In genomic region chr2:65500319-65501040, GRCh38 we compare ENCODE assay signal across 1 cellular context.
A peak's percentile ranks its signal among the peaks of the same experiment; 100 is the strongest.
TF ChIP-seq lines count a peak whose summit lies in the region.

No MANE protein-coding gene starts in this region.

TF ChIP-seq in GM12878, 131 proteins besides CTCF, POLR2A, EP300 and RAD21 (continued from another document):
- TF ChIP-seq, protein P1, sequence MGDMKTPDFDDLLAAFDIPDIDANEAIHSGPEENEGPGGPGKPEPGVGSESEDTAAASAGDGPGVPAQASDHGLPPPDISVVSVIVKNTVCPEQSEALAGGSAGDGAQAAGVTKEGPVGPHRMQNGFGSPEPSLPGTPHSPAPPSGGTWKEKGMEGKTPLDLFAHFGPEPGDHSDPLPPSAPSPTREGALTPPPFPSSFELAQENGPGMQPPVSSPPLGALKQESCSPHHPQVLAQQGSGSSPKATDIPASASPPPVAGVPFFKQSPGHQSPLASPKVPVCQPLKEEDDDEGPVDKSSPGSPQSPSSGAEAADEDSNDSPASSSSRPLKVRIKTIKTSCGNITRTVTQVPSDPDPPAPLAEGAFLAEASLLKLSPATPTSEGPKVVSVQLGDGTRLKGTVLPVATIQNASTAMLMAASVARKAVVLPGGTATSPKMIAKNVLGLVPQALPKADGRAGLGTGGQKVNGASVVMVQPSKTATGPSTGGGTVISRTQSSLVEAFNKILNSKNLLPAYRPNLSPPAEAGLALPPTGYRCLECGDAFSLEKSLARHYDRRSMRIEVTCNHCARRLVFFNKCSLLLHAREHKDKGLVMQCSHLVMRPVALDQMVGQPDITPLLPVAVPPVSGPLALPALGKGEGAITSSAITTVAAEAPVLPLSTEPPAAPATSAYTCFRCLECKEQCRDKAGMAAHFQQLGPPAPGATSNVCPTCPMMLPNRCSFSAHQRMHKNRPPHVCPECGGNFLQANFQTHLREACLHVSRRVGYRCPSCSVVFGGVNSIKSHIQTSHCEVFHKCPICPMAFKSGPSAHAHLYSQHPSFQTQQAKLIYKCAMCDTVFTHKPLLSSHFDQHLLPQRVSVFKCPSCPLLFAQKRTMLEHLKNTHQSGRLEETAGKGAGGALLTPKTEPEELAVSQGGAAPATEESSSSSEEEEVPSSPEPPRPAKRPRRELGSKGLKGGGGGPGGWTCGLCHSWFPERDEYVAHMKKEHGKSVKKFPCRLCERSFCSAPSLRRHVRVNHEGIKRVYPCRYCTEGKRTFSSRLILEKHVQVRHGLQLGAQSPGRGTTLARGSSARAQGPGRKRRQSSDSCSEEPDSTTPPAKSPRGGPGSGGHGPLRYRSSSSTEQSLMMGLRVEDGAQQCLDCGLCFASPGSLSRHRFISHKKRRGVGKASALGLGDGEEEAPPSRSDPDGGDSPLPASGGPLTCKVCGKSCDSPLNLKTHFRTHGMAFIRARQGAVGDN (IDR thresholded peaks at IDR 0.05) = no peak
- TF ChIP-seq PKNOX1 (IDR thresholded peaks at IDR 0.05) (no peak), TCF12 (IDR thresholded peaks at IDR 0.05; ENCODE audit: low read depth, low read length) (peak; percentile 25; the same call in 1 of the 2 replicates), USF1 (IDR thresholded peaks at IDR 0.05; ENCODE audit: borderline replicate concordance, extremely low read length, insufficient read depth, low read depth, low read length) (peak; percentile 20), HDAC6 (IDR thresholded peaks at IDR 0.05; ENCODE audit: unreplicated experiment) (no peak), SUZ12 (IDR thresholded peaks at IDR 0.05; ENCODE audit: unreplicated experiment) (no peak), CREB1 (IDR thresholded peaks at IDR 0.05; ENCODE audit: low read depth) (no peak), IRF4 (IDR thresholded peaks at IDR 0.05; ENCODE audit: low read depth, low read length) (0 out of 2 replicates have a peak, but pooled peaks have one; percentile 21), KDM1A (IDR thresholded peaks at IDR 0.05; ENCODE audit: borderline replicate concordance) (no peak), DPF2 (IDR thresholded peaks at IDR 0.05) (0 out of 2 replicates have a peak, but pooled peaks have one; percentile 12), RUNX3 (IDR thresholded peaks at IDR 0.05; ENCODE audit: low read length) (peak; percentile 31; the same call in 1 of the 2 replicates), CBFB (IDR thresholded peaks at IDR 0.05; ENCODE audit: low read depth) (no peak), NFIC (IDR thresholded peaks at IDR 0.05; ENCODE audit: low read depth, low read length) (no peak), KAT2A (conservative IDR thresholded peaks at IDR 0.05; ENCODE audit: control insufficient read depth, low read depth, low read length) (no peak), E2F4 (IDR thresholded peaks at IDR 0.05; ENCODE audit: low read depth, low read length) (no peak), IRF5 (IDR thresholded peaks at IDR 0.05; ENCODE audit: borderline replicate concordance) (no peak), MXI1 (IDR thresholded peaks at IDR 0.05; ENCODE audit: low read depth, low read length) (no peak), FOXK2 (IDR thresholded peaks at IDR 0.05) (no peak), GATAD2B (conservative IDR thresholded peaks at IDR 0.05; ENCODE audit: low read depth) (no peak), BCL11A (IDR thresholded peaks at IDR 0.05; ENCODE audit: low read depth, low read length) (no peak), JUND (IDR thresholded peaks at IDR 0.05; ENCODE audit: low read depth, low read length) (0 out of 2 replicates have a peak, but pooled peaks have one; percentile 38), ETV6 (conservative IDR thresholded peaks at IDR 0.05 in 1 of 2, IDR thresholded peaks at IDR 0.05 in 1 of 2; ENCODE audit: borderline replicate concordance in 1 of 2, low read depth in 1 of 2) (no peak), JUNB (IDR thresholded peaks at IDR 0.05) (peak; percentile 76), IKZF1 (conservative IDR thresholded peaks at IDR 0.05) (peak; percentile 24; the same call in 1 of the 2 replicates), TCF3 (IDR thresholded peaks at IDR 0.05; ENCODE audit: borderline replicate concordance, insufficient read depth, low read depth, low read length) (0 out of 2 replicates have a peak, but pooled peaks have one; percentile 33), ZNF274 (IDR thresholded peaks at IDR 0.05; ENCODE audit: insufficient read depth, insufficient read length) (no peak), RAD51 (IDR thresholded peaks at IDR 0.05) (peak; percentile 29; the same call in 1 of the 2 replicates), PAX8 (IDR thresholded peaks at IDR 0.05) (no peak), IKZF2 (IDR thresholded peaks at IDR 0.05) (peak; percentile 18 to 24; a peak in 1 of 4 replicates), PAX5 (IDR thresholded peaks at IDR 0.05; ENCODE audit: borderline replicate concordance, low read depth, low read length) (no peak), ASH2L (IDR thresholded peaks at IDR 0.05; ENCODE audit: borderline replicate concordance, low read depth) (no peak), NR2C1 (IDR thresholded peaks at IDR 0.05) (no peak)
- TF ChIP-seq, protein P2, sequence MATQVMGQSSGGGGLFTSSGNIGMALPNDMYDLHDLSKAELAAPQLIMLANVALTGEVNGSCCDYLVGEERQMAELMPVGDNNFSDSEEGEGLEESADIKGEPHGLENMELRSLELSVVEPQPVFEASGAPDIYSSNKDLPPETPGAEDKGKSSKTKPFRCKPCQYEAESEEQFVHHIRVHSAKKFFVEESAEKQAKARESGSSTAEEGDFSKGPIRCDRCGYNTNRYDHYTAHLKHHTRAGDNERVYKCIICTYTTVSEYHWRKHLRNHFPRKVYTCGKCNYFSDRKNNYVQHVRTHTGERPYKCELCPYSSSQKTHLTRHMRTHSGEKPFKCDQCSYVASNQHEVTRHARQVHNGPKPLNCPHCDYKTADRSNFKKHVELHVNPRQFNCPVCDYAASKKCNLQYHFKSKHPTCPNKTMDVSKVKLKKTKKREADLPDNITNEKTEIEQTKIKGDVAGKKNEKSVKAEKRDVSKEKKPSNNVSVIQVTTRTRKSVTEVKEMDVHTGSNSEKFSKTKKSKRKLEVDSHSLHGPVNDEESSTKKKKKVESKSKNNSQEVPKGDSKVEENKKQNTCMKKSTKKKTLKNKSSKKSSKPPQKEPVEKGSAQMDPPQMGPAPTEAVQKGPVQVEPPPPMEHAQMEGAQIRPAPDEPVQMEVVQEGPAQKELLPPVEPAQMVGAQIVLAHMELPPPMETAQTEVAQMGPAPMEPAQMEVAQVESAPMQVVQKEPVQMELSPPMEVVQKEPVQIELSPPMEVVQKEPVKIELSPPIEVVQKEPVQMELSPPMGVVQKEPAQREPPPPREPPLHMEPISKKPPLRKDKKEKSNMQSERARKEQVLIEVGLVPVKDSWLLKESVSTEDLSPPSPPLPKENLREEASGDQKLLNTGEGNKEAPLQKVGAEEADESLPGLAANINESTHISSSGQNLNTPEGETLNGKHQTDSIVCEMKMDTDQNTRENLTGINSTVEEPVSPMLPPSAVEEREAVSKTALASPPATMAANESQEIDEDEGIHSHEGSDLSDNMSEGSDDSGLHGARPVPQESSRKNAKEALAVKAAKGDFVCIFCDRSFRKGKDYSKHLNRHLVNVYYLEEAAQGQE (IDR thresholded peaks at IDR 0.05; ENCODE audit: low read depth, low read length) = no peak
- TF ChIP-seq, protein P3, sequence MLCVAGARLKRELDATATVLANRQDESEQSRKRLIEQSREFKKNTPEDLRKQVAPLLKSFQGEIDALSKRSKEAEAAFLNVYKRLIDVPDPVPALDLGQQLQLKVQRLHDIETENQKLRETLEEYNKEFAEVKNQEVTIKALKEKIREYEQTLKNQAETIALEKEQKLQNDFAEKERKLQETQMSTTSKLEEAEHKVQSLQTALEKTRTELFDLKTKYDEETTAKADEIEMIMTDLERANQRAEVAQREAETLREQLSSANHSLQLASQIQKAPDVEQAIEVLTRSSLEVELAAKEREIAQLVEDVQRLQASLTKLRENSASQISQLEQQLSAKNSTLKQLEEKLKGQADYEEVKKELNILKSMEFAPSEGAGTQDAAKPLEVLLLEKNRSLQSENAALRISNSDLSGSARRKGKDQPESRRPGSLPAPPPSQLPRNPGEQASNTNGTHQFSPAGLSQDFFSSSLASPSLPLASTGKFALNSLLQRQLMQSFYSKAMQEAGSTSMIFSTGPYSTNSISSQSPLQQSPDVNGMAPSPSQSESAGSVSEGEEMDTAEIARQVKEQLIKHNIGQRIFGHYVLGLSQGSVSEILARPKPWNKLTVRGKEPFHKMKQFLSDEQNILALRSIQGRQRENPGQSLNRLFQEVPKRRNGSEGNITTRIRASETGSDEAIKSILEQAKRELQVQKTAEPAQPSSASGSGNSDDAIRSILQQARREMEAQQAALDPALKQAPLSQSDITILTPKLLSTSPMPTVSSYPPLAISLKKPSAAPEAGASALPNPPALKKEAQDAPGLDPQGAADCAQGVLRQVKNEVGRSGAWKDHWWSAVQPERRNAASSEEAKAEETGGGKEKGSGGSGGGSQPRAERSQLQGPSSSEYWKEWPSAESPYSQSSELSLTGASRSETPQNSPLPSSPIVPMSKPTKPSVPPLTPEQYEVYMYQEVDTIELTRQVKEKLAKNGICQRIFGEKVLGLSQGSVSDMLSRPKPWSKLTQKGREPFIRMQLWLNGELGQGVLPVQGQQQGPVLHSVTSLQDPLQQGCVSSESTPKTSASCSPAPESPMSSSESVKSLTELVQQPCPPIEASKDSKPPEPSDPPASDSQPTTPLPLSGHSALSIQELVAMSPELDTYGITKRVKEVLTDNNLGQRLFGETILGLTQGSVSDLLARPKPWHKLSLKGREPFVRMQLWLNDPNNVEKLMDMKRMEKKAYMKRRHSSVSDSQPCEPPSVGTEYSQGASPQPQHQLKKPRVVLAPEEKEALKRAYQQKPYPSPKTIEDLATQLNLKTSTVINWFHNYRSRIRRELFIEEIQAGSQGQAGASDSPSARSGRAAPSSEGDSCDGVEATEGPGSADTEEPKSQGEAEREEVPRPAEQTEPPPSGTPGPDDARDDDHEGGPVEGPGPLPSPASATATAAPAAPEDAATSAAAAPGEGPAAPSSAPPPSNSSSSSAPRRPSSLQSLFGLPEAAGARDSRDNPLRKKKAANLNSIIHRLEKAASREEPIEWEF (IDR thresholded peaks at IDR 0.05; ENCODE audit: insufficient replicate concordance, low read depth, low read length) = no peak
TF ChIP-seq in GM12878: peak in this region for 13.
